In the genomic region with DNA sequence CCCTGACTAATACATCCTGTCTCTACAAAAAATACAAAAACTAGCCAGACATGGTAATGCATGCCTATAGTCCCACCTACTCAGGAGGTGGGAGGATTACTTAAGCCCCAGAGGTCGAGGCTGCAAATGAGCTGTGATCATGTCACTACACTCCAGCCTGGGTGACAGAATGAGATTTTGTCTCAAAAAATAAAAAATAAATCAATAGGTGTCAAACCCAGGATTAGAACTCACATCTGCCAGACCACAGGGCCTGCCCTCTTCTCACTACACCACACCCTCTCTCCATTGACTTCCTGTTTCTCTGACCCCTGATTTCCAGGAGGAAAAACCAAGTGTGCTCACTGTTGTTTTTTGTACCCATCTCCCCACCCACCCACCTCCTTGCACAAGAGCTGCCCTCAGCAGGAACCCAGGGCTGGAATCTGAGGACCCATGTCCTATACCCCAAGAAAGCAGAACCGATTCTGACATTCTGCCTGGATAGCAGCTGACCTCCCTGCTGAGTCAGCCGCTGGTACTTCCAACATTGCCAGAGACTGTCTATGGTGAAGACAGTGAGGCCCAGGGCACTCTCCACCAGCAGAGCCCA, we compare ENCODE assay signal across 10 cellular contexts. TPM values are rescaled to one million over a fixed set of nuclear protein-coding genes. Genes with fewer than 3 reads are reported as not detected.
DNase-seq lines count a peak whose midpoint lies in the region; ATAC-seq, FAIRE-seq and TF ChIP-seq lines count a peak whose summit lies in the region.
"Had no signal": no experiment of that assay in that cellular context is flagged by ENCODE, and none has a peak within 500 bp of the region (broad histone marks: within the 10 kb centered on the region; RNA-seq: fewer than 3 reads in every experiment).

No MANE protein-coding gene starts in this region.

- H3K36me3 ChIP-seq in GM12878 (ENCODE audit: control insufficient read depth in 2 of 2, insufficient read depth in 2 of 2, low read length in 1 of 2): no peaks in the 10 kb centered on the region

- TF ChIP-seq CTCF in GM12878 (IDR thresholded peaks at IDR 0.05 in 2 of 3, conservative IDR thresholded peaks at IDR 0.05 in 1 of 3; ENCODE audit: control insufficient read depth in 2 of 3, extremely low read depth in 1 of 3, insufficient read depth in 1 of 3, low read depth in 3 of 3, low read length in 3 of 3) (no peak), lower leg skin (IDR thresholded peaks at IDR 0.05) (no peak)

- CTCF ChIA-PET in GM12878 (lab: Yijun Ruan, JAX): interaction anchor here (1.0 to 5.2 kb wide), 5 partner anchors 9 to 240 kb away, joined by 3 to 75 read pairs (median 3); no protein-coding TSS in a partner anchor

- no peak for TF ChIP-seq EP300 in GM12878 (IDR thresholded peaks at IDR 0.05; ENCODE audit: borderline replicate concordance in 1 of 2, control insufficient read depth in 1 of 2, low read depth in 2 of 2, low read length in 2 of 2)

- peaks cover 18% of the 10 kb centered on the region for H3K27me3 Mint-ChIP-seq in stimulated activated naive CD8-positive, alpha-beta T cell treated with anti-CD3 and anti-CD28 coated beads, Interleukin-15, amount 100 ng/mL, for 72 hours

- WGBS in GM12878 (ENCODE audit: insufficient coverage, insufficient replicate concordance, low lambda C conversion rate, missing lambda C conversion rate): 9% methylated on average over 3 of the region's 3 CpGs
- 50 to 58% methylated on average over 3 of the region's 3 CpGs for WGBS in lower leg skin, 2 donors

- RAD21 ChIA-PET in GM12878 (lab: Charles Lee; ENCODE audit: unreplicated experiment): interaction anchor here (0.9 to 7.3 kb wide), 5 partner anchors 8 to 34 kb away, joined by 3 to 63 read pairs (median 47); no protein-coding TSS in a partner anchor

- peak overlapping the region; percentile 57; the same call in 1 of the 2 replicates for H3K9ac ChIP-seq in GM12878 (ENCODE audit: control insufficient read depth, insufficient read depth, low read length)

- H3K79me2 ChIP-seq in GM12878 (ENCODE audit: control insufficient read depth, insufficient read depth, low read length): no peaks in the 10 kb centered on the region

- H3K4me2 ChIP-seq in GM12878 (ENCODE audit: control insufficient read depth, insufficient read depth): peak overlapping the region; percentile 19; the same call in 1 of the 2 replicates

- no peak overlapping the region for H3K4me3 Mint-ChIP-seq in stimulated activated naive CD8-positive, alpha-beta T cell treated with anti-CD3 and anti-CD28 coated beads, Interleukin-15, amount 100 ng/mL, for 72 hours

- no peak overlapping the region; the same call in 1 of the 2 replicates for H2AFZ ChIP-seq in GM12878 (ENCODE audit: control insufficient read depth, low read depth, low read length)

- POLR2A ChIA-PET in GM12878 (lab: Charles Lee): interaction anchor here (0.8 to 5.1 kb wide), 5 partner anchors 8 to 238 kb away, joined by 3 to 35 read pairs (median 5); no protein-coding TSS in a partner anchor

- H3K27ac Mint-ChIP-seq in stimulated activated naive CD8-positive, alpha-beta T cell treated with anti-CD3 and anti-CD28 coated beads, Interleukin-15, amount 100 ng/mL, for 72 hours: peak overlapping the region in 1 of 2 donors; percentile 11

- peak; percentile 52 for ATAC-seq in GM12878
- peak; percentile 22 for ATAC-seq in stimulated activated naive CD8-positive, alpha-beta T cell treated with anti-CD3 and anti-CD28 coated beads, Interleukin-15, amount 100 ng/mL, for 72 hours
- no peak for ATAC-seq in GM19463 (IDR thresholded peaks at IDR 0.05; ENCODE audit: unreplicated experiment)
- no peak for ATAC-seq in GM21447 (IDR thresholded peaks at IDR 0.05; ENCODE audit: unreplicated experiment)

- H4K20me1 ChIP-seq in GM12878 (ENCODE audit: control insufficient read depth, insufficient read depth): no peaks in the 10 kb centered on the region

- H3K27me3 ChIP-seq in GM12878 (replicated peaks in 1 of 2; ENCODE audit: control insufficient read depth in 2 of 2, insufficient read depth in 2 of 2, low read length in 1 of 2): no peaks in the 10 kb centered on the region

- peak; percentile 86 for DNase-seq in LHCN-M2 (ENCODE audit: low read depth)
- DNase-seq in GM12878 (ENCODE audit: low read depth, low spot score): no peak
- DNase-seq in lower leg skin (ENCODE audit: low spot score in 2 of 2): peak; percentile 67 to 90
- DNase-seq in stimulated activated naive CD8-positive, alpha-beta T cell treated with anti-CD3 and anti-CD28 coated beads, Interleukin-15, amount 100 ng/mL, for 72 hours: no peak
- DNase-seq in NCI-H146 (lab: John Stamatoyannopoulos, UW): no peak
- DNase-seq in NCI-H1048 (lab: John Stamatoyannopoulos, UW): no peak
- DNase-seq: activated gamma-delta T cell had no signal

- intact Hi-C loops in GM12878 (cut with micrococcal nuclease; ENCODE audit: unreplicated experiment): loop anchor here (10.0 kb wide), 1 partner anchor 302 kb away; the partner anchor contains the start of gene SELPLG
- intact Hi-C loops in lower leg skin (cut with DNase I; ENCODE audit: low total_unique reads): no loop called here

- H3K4me3 ChIP-seq in GM12878: no peak overlapping the region
- no peak overlapping the region for H3K4me3 ChIP-seq in lower leg skin (ENCODE audit: low read depth, poor library complexity, severe bottlenecking)

- peaks cover 48% of the 10 kb centered on the region for H3K4me1 ChIP-seq in GM12878 (ENCODE audit: control insufficient read depth, insufficient read depth, low read length)

- H3K9me3 Mint-ChIP-seq in stimulated activated naive CD8-positive, alpha-beta T cell treated with anti-CD3 and anti-CD28 coated beads, Interleukin-15, amount 100 ng/mL, for 72 hours: no peaks in the 10 kb centered on the region

- no peak for TF ChIP-seq RAD21 in GM12878 (IDR thresholded peaks at IDR 0.05; ENCODE audit: insufficient read depth, low read depth, low read length)

- in situ Hi-C loops in GM12878 (cut with MboI): loop anchor here (5.0 kb wide), 1 partner anchor 284 kb away; no protein-coding TSS in a partner anchor

- FAIRE-seq in GM12878 (lab: Jason Lieb, UNC): peak; percentile 23

- H3K27ac ChIP-seq in GM12878 (ENCODE audit: control insufficient read depth, insufficient read depth): peak overlapping the region; percentile 84

- H3K4me1 Mint-ChIP-seq in stimulated activated naive CD8-positive, alpha-beta T cell treated with anti-CD3 and anti-CD28 coated beads, Interleukin-15, amount 100 ng/mL, for 72 hours: peaks cover 9% of the 10 kb centered on the region

- H3K9me3 ChIP-seq in GM12878 (replicated peaks; ENCODE audit: control insufficient read depth, insufficient read depth, low read length): no peaks in the 10 kb centered on the region; the same call in 2 of the 3 replicates

- BruUV-seq in GM12878 (replicated peaks; lab: Mats Ljungman, UMichigan): no TSS peak

- SMC1A ChIA-PET in GM12878 (lab: Charles Lee; ENCODE audit: uncharacterized antibody, unreplicated experiment): interaction anchor here (0.6 to 9.2 kb wide), 7 partner anchors 15 to 235 kb away, joined by 3 to 185 read pairs (median 9); no protein-coding TSS in a partner anchor

- TF ChIP-seq POLR2A in GM12878 (IDR thresholded peaks at IDR 0.05; ENCODE audit: low read depth, low read length) (no peak), lower leg skin (IDR thresholded peaks at IDR 0.05) (no peak)

TF ChIP-seq in GM12878, 131 proteins besides CTCF, POLR2A, EP300 and RAD21 (continues in another document):
- 0 out of 2 replicates have a peak, but pooled peaks have one; percentile 43 for TF ChIP-seq IRF4 (IDR thresholded peaks at IDR 0.05; ENCODE audit: low read depth, low read length)
- peak; percentile 61 for TF ChIP-seq DPF2 (IDR thresholded peaks at IDR 0.05)
- no peak for TF ChIP-seq IRF3 (IDR thresholded peaks at IDR 0.05)
- peak; percentile 17; the same call in 1 of the 2 replicates for TF ChIP-seq MTA2 (IDR thresholded peaks at IDR 0.05; ENCODE audit: low read depth)
- peak; percentile 43 for TF ChIP-seq RUNX3 (IDR thresholded peaks at IDR 0.05; ENCODE audit: low read length)
- peak; percentile 66 for TF ChIP-seq IKZF1 (conservative IDR thresholded peaks at IDR 0.05)
- no peak for TF ChIP-seq POLR2AphosphoS2 (IDR thresholded peaks at IDR 0.05; ENCODE audit: low read depth, low read length)
- TF ChIP-seq NFYA (IDR thresholded peaks at IDR 0.05; ENCODE audit: borderline replicate concordance, low read depth, low read length): no peak
- TF ChIP-seq SPI1 (IDR thresholded peaks at IDR 0.05; ENCODE audit: borderline replicate concordance, insufficient read depth, low read depth, low read length): peak; percentile 83
- TF ChIP-seq CREM (IDR thresholded peaks at IDR 0.05; ENCODE audit: low read depth): 0 out of 2 replicates have a peak, but pooled peaks have one; percentile 21
- TF ChIP-seq ZNF217 (IDR thresholded peaks at IDR 0.05): 0 out of 2 replicates have a peak, but pooled peaks have one; percentile 62

RNA-seq across cellular contexts. Expression of gene CMKLR1, which starts 6.2 kb away (rescaled TPM):
- total RNA-seq in LHCN-M2 (2014; rRNA removed) (15.4 and 17.1 TPM in 2 replicates), GM12878 (2014; rRNA removed) (27.8 and 30.1 TPM in 2 replicates), GM12878 (2014; rRNA removed; fragmentation: Illumina TruSeq; extraction: Trizol) (26.2 and 28.0 TPM in 2 replicates), GM12878 (2021) (52.3 and 53.2 TPM in 2 replicates), lower leg skin (1 to 10 TPM; 1.1 to 7.5 (median 3.7) TPM)
- polyA plus RNA-seq in LHCN-M2 (2012): 8.9 TPM
- total RNA-seq in GM12878 (2013; cell fraction: nucleolus; rRNA removed): 23.1 and 24.6 TPM in 2 replicates
- 23.8 TPM for polyA plus RNA-seq in GM12878 (2011; ENCODE audit: low read depth)
- polyA plus RNA-seq in GM12878 (2011; rRNA removed) (31.8 and 41.5 TPM in 2 replicates), GM12878 (2014; fragmentation: Illumina TruSeq; extraction: Trizol) (43.6 and 61.3 TPM in 2 replicates), GM12878 (2014; fragmentation: Nextera tagmentation; extraction: Ambion mirVana) (10 to 100 TPM; 13.8 to 17.4 TPM), GM12878 (2014; rRNA removed) (19.3 and 21.3 TPM in 2 replicates), GM12878 (2016; fragmentation: Nextera tagmentation; extraction: Ambion mirVana) (10 to 100 TPM; 25.1 to 26.2 TPM)
- polyA plus RNA-seq in GM12878 (2011; cell fraction: cytosol; rRNA removed): 28.7 and 39.8 TPM in 2 replicates
- 21.0 and 27.4 TPM in 2 replicates for polyA plus RNA-seq in GM12878 (2011; cell fraction: nucleus; rRNA removed)
- polyA plus RNA-seq in GM12878 (2012): 12.8 and 13.5 TPM in 2 replicates
- 89.3 and 134 TPM in 2 replicates for polyA minus RNA-seq in GM12878 (2011; rRNA and poly(A)+ RNA removed)
- polyA minus RNA-seq in GM12878 (2011; cell fraction: cytosol; rRNA and poly(A)+ RNA removed): 9.1 and 9.9 TPM in 2 replicates
- 7.6 and 11.5 TPM in 2 replicates for polyA minus RNA-seq in GM12878 (2011; cell fraction: nucleus; rRNA and poly(A)+ RNA removed)
- total RNA-seq: T-helper 2 cell treated with Interferon-gamma antibody and Interleukin-4, amounts not matched to agents 100 ng/mL and 5 ng/mL, for 36 hours had no signal

Comparison
In these comparisons a context has a peak if more than half of its experiments do, and no peak if none do; other contexts are left out.
1. DNase-seq: peak in LHCN-M2 (single experiment) and lower leg skin (2 of 2); none in GM12878 (single experiment), stimulated activated naive CD8-positive, alpha-beta T cell treated with anti-CD3 and anti-CD28 coated beads, Interleukin-15, amount 100 ng/mL, for 72 hours (0 of 2), NCI-H146 (single experiment) and NCI-H1048 (single experiment).
2. ATAC-seq: peak in GM12878 (single experiment) and stimulated activated naive CD8-positive, alpha-beta T cell treated with anti-CD3 and anti-CD28 coated beads, Interleukin-15, amount 100 ng/mL, for 72 hours (single experiment); none in GM19463 (single experiment) and GM21447 (single experiment).